20 cellular contexts compared by ENCODE assay signal in the genomic region with DNA sequence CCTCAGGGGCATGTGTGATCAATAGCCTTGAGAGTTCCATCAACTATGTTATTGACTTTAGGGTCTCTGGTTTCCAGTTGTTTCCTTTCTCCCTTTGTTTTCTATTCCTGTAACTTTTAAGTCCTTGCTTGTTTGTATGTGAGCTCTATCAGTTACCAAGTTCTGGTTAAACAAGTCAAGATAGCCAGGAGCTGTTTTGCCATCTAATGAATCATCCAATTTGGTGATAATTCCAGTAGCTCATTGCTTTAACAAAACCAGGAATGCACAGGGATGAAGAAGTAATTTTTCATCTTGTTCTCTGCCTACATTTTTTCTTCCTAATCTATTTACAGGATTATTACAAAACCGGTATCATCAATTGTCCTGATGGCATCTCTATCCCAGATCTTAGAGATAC. TPM values are rescaled to one million over a fixed set of nuclear protein-coding genes. Genes with fewer than 3 reads are reported as not detected.
"Had no signal": no experiment of that assay in that cellular context is flagged by ENCODE, and none has a peak within 500 bp of the region (broad histone marks: within the 10 kb centered on the region; RNA-seq: fewer than 3 reads in every experiment).

No MANE protein-coding gene starts in this region.

- H3K27ac ChIP-seq: pancreas, SK-N-MC, testis, uterus had no signal

- H3K27ac Mint-ChIP-seq: activated B cell treated with CpG ODN at 0.5 μM for 24 hours; activated T-helper 1 cell treated with anti-CD3 and anti-CD28 coated beads, Interleukin-12 subunit alpha, Interleukin-12 subunit beta, Interleukin-2, Interleukin-4 antibody, amounts not matched to agents 30 ng/mL and 10 ng/mL and 1 ng/mL, durations not matched to agents 14 hours and 24 hours and 36 hours; nephron progenitor cell; stimulated activated naive CD8-positive, alpha-beta T cell treated with anti-CD3 and anti-CD28 coated beads, Interleukin-15, amount 100 ng/mL, for 72 hours; T-helper 1 cell treated with Interleukin-12 subunit alpha and Interleukin-12 subunit beta and Interleukin-4 antibody, amounts not matched to agents 30 μg/mL and 1 μg/mL, for 36 hours had no signal

- H3K4me3 Mint-ChIP-seq: activated B cell treated with CpG ODN at 0.5 μM for 24 hours; activated T-helper 1 cell treated with anti-CD3 and anti-CD28 coated beads, Interleukin-12 subunit alpha, Interleukin-12 subunit beta, Interleukin-2, Interleukin-4 antibody, amounts not matched to agents 30 ng/mL and 10 ng/mL and 1 ng/mL, durations not matched to agents 14 hours and 24 hours and 36 hours; brain; nephron progenitor cell; stimulated activated naive CD8-positive, alpha-beta T cell treated with anti-CD3 and anti-CD28 coated beads, Interleukin-15, amount 100 ng/mL, for 72 hours; T-helper 1 cell treated with Interleukin-12 subunit alpha and Interleukin-12 subunit beta and Interleukin-4 antibody, amounts not matched to agents 30 μg/mL and 1 μg/mL, for 36 hours had no signal

- H3K36me3 ChIP-seq: uterus had no signal

- H3K9me3 Mint-ChIP-seq: activated B cell treated with CpG ODN at 0.5 μM for 24 hours; activated T-helper 1 cell treated with anti-CD3 and anti-CD28 coated beads, Interleukin-12 subunit alpha, Interleukin-12 subunit beta, Interleukin-2, Interleukin-4 antibody, amounts not matched to agents 30 ng/mL and 10 ng/mL and 1 ng/mL, durations not matched to agents 14 hours and 24 hours and 36 hours; brain; nephron progenitor cell; stimulated activated naive CD8-positive, alpha-beta T cell treated with anti-CD3 and anti-CD28 coated beads, Interleukin-15, amount 100 ng/mL, for 72 hours; T-helper 1 cell treated with Interleukin-12 subunit alpha and Interleukin-12 subunit beta and Interleukin-4 antibody, amounts not matched to agents 30 μg/mL and 1 μg/mL, for 36 hours had no signal

- DNase-seq: activated B cell treated with CpG ODN at 0.5 μM for 24 hours; activated CD4-positive, alpha-beta T cell treated with anti-CD3 and anti-CD28 coated beads, Interleukin-2, amount 50 U/mL, for 1 hour; activated naive CD4-positive, alpha-beta T cell treated with Interleukin-2 at 50 U/mL for 16 hours; amniotic stem cell; dermis blood vessel endothelial cell; mammary epithelial cell; nephron progenitor cell; pancreas; retina; stimulated activated CD4-positive, alpha-beta T cell treated with anti-CD3 and anti-CD28 coated beads, Interleukin-15, amount 100 ng/mL, for 24 hours; stimulated activated CD4-positive, alpha-beta T cell treated with anti-CD3 and anti-CD28 coated beads, Interleukin-4, amount 100 ng/mL, for 24 hours; stimulated activated naive CD8-positive, alpha-beta T cell treated with anti-CD3 and anti-CD28 coated beads, Interleukin-15, amount 100 ng/mL, for 72 hours; testis; uterus had no signal

- H3K4me3 ChIP-seq: pancreas, SK-N-MC, testis, uterus had no signal

- ATAC-seq: pancreas; stimulated activated naive CD8-positive, alpha-beta T cell treated with anti-CD3 and anti-CD28 coated beads, Interleukin-15, amount 100 ng/mL, for 72 hours had no signal

- H3K27me3 Mint-ChIP-seq: activated B cell treated with CpG ODN at 0.5 μM for 24 hours; brain; stimulated activated naive CD8-positive, alpha-beta T cell treated with anti-CD3 and anti-CD28 coated beads, Interleukin-15, amount 100 ng/mL, for 72 hours had no signal

- H3K27me3 ChIP-seq: pancreas, testis, uterus had no signal

- H3K4me1 Mint-ChIP-seq: nephron progenitor cell had no signal

- H3K4me1 ChIP-seq: pancreas, testis, uterus had no signal

- H3K9me3 ChIP-seq: pancreas, testis, uterus had no signal

RNA-seq across cellular contexts. Expression of a gene that starts 36.6 kb away (rescaled TPM):
- total RNA-seq: cerebellum, dermis blood vessel endothelial cell, esophagus mucosa, pancreas, uterus had no signal
- polyA plus RNA-seq: pancreas had no signal
